In the genomic region with DNA sequence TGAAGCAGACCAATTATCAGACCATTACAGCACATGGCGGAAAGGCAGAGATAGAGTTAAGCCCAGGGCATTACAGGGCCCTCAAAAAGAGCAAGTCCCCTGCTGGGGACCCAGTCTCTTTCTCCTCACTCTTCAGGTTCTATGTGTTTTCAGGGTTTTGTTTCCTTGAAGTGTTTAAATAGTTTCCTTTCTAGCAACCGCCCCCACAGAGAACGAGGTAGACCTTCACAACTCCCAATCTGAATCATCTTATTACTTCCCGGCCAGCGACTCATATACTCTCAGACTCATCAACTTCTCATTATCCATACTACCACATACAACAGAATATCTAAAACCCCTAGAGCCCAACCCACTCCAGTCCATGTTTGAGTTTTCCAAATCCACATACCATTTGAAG, we compare ENCODE assay signal across 15 cellular contexts.
DNase-seq lines count a peak whose midpoint lies in the region; ATAC-seq and TF ChIP-seq lines count a peak whose summit lies in the region.
"Had no signal": no experiment of that assay in that cellular context is flagged by ENCODE, and none has a peak within 500 bp of the region (broad histone marks: within the 10 kb centered on the region; RNA-seq: fewer than 3 reads in every experiment).

No MANE protein-coding gene starts in this region.

- POLR2A ChIA-PET in activated B cell treated with CpG ODN at 0.5 μM for 24 hours (lab: Charles Lee) = no interaction called here
- POLR2A ChIA-PET in SK-N-SH (lab: Yijun Ruan, JAX) = no interaction called here

- H3K9ac ChIP-seq in SK-N-SH = no peak overlapping the region

- no peak overlapping the region for H3K4me3 ChIP-seq in SK-N-SH (ENCODE audit: low read depth in 2 of 2, low read length in 1 of 2)
- H3K4me3 ChIP-seq: SK-N-MC, thyroid gland had no signal

- no peaks in the 10 kb centered on the region for H3K36me3 Mint-ChIP-seq in activated B cell treated with CpG ODN at 0.5 μM for 24 hours (ENCODE audit: low read depth)
- H3K36me3 Mint-ChIP-seq in activated naive CD8-positive, alpha-beta T cell treated with anti-CD3 and anti-CD28 coated beads, Interleukin-2, amount 50 U/mL, for 24 hours (ENCODE audit: low read depth) = peaks cover 5% of the 10 kb centered on the region

- ATAC-seq in activated CD4-positive, CD25-positive, alpha-beta regulatory T cell treated with anti-CD3 and anti-CD28 coated beads, Interleukin-2, amount 50 U/mL, for 24 hours = peak; percentile 73 to 90
- ATAC-seq in activated B cell treated with CpG ODN at 0.5 μM for 24 hours (ENCODE audit: low read depth) = peak; percentile 34
- peak; percentile 95 for ATAC-seq in activated naive CD8-positive, alpha-beta T cell treated with anti-CD3 and anti-CD28 coated beads, Interleukin-2, amount 50 U/mL, for 24 hours

- no peak for TF ChIP-seq EP300 in SK-N-SH (IDR thresholded peaks at IDR 0.05; ENCODE audit: borderline replicate concordance in 1 of 2, low read depth in 1 of 2, low read length in 1 of 2)

- no peak for TF ChIP-seq RAD21 in SK-N-SH (IDR thresholded peaks at IDR 0.05; ENCODE audit: low read length)

- CTCF ChIA-PET in activated B cell treated with CpG ODN at 0.5 μM for 24 hours (lab: Charles Lee) = no interaction called here
- CTCF ChIA-PET in SK-N-SH (lab: Yijun Ruan, JAX) = no interaction called here

- H3K36me3 ChIP-seq in SK-N-SH (replicated peaks in 1 of 2; ENCODE audit: control insufficient read depth in 1 of 2, insufficient read depth in 2 of 2, low read length in 1 of 2) = no peaks in the 10 kb centered on the region
- H3K36me3 ChIP-seq: thyroid gland had no signal

- no peaks in the 10 kb centered on the region for H3K79me2 ChIP-seq in SK-N-SH (ENCODE audit: insufficient read depth)

- H3K9me3 Mint-ChIP-seq in activated B cell treated with CpG ODN at 0.5 μM for 24 hours = no peaks in the 10 kb centered on the region
- peaks cover 17% of the 10 kb centered on the region for H3K9me3 Mint-ChIP-seq in activated naive CD8-positive, alpha-beta T cell treated with anti-CD3 and anti-CD28 coated beads, Interleukin-2, amount 50 U/mL, for 24 hours
- H3K9me3 Mint-ChIP-seq: endodermal cell had no signal

- no peak overlapping the region for H3K27ac ChIP-seq in SK-N-SH (ENCODE audit: low read depth in 2 of 2, low read length in 1 of 2)
- H3K27ac ChIP-seq: C4-2B, SK-N-MC, thyroid gland had no signal

- DNase-seq in activated CD4-positive, CD25-positive, alpha-beta regulatory T cell treated with anti-CD3 and anti-CD28 coated beads, Interleukin-2, amount 50 U/mL, for 72 hours = no peak
- DNase-seq in activated B cell treated with CpG ODN at 0.5 μM for 24 hours (no peak), DMS53 treated with DMSO at 0.1 percent for 48 hours (lab: John Stamatoyannopoulos, UW; ENCODE audit: unreplicated experiment) (no peak), SK-N-SH (no peak), NCI-H2227 treated with DMSO at 0.1 percent for 48 hours (lab: John Stamatoyannopoulos, UW) (no peak)
- peak; percentile 28 for DNase-seq in activated naive CD8-positive, alpha-beta T cell treated with anti-CD3 and anti-CD28 coated beads, Interleukin-2, amount 50 U/mL, for 24 hours
- peak; percentile 33 for DNase-seq in stimulated activated CD8-positive, alpha-beta memory T cell treated with anti-CD3 and anti-CD28 coated beads, Interleukin-4, amount 100 ng/mL, for 48 hours
- DNase-seq: aorta, endodermal cell, NCI-H1694, nucleus accumbens, thyroid gland had no signal

- H3K9me3 ChIP-seq in SK-N-SH = no peaks in the 10 kb centered on the region
- H3K9me3 ChIP-seq: thyroid gland had no signal

- TF ChIP-seq CTCF in activated B cell treated with CpG ODN at 0.5 μM for 24 hours (IDR thresholded peaks at IDR 0.05) (no peak), SK-N-SH (IDR thresholded peaks at IDR 0.05) (no peak)

- no peaks in the 10 kb centered on the region for H3F3A ChIP-seq in SK-N-SH (replicated peaks; ENCODE audit: insufficient read depth)

- intact Hi-C loops in activated B cell treated with CpG ODN at 0.5 μM for 24 hours (cut with micrococcal nuclease) = no loop called here

- WGBS in SK-N-SH (ENCODE audit: low lambda C conversion rate) = 66% methylated on average over 5 of the region's 5 CpGs

- no peaks in the 10 kb centered on the region for H3K27me3 ChIP-seq in SK-N-SH (ENCODE audit: insufficient read depth)
- H3K27me3 ChIP-seq: thyroid gland had no signal

- H2AFZ ChIP-seq in SK-N-SH (ENCODE audit: low read depth) = no peak overlapping the region

- H3K4me1 ChIP-seq in SK-N-SH (ENCODE audit: control insufficient read depth in 1 of 2, insufficient read depth in 2 of 2, low read depth in 1 of 2, low read length in 1 of 2) = no peaks in the 10 kb centered on the region
- H3K4me1 ChIP-seq: thyroid gland had no signal

- H3K27ac Mint-ChIP-seq in activated B cell treated with CpG ODN at 0.5 μM for 24 hours = no peak overlapping the region
- H3K27ac Mint-ChIP-seq in activated naive CD8-positive, alpha-beta T cell treated with anti-CD3 and anti-CD28 coated beads, Interleukin-2, amount 50 U/mL, for 24 hours = peak overlapping the region; percentile 44
- H3K27ac Mint-ChIP-seq: endodermal cell had no signal

- H3K4me3 Mint-ChIP-seq in activated B cell treated with CpG ODN at 0.5 μM for 24 hours = no peak overlapping the region
- H3K4me3 Mint-ChIP-seq in activated naive CD8-positive, alpha-beta T cell treated with anti-CD3 and anti-CD28 coated beads, Interleukin-2, amount 50 U/mL, for 24 hours = no peak overlapping the region
- H3K4me3 Mint-ChIP-seq: endodermal cell had no signal

- peaks cover 9% of the 10 kb centered on the region for H3K4me1 Mint-ChIP-seq in activated B cell treated with CpG ODN at 0.5 μM for 24 hours
- peaks cover 27% of the 10 kb centered on the region for H3K4me1 Mint-ChIP-seq in activated naive CD8-positive, alpha-beta T cell treated with anti-CD3 and anti-CD28 coated beads, Interleukin-2, amount 50 U/mL, for 24 hours
- H3K4me1 Mint-ChIP-seq: endodermal cell had no signal

- no peaks in the 10 kb centered on the region for H4K20me1 ChIP-seq in SK-N-SH (ENCODE audit: insufficient read depth)

- H3K27me3 Mint-ChIP-seq in activated B cell treated with CpG ODN at 0.5 μM for 24 hours = no peaks in the 10 kb centered on the region
- H3K27me3 Mint-ChIP-seq in activated naive CD8-positive, alpha-beta T cell treated with anti-CD3 and anti-CD28 coated beads, Interleukin-2, amount 50 U/mL, for 24 hours = peaks cover 2% of the 10 kb centered on the region

- no peak overlapping the region for H3K4me2 ChIP-seq in SK-N-SH

- H3K9me2 ChIP-seq in SK-N-SH = no peaks in the 10 kb centered on the region

TF ChIP-seq in SK-N-SH, 30 proteins besides CTCF, POLR2A, EP300 and RAD21 (continues in another document):
- TF ChIP-seq, protein P1, sequence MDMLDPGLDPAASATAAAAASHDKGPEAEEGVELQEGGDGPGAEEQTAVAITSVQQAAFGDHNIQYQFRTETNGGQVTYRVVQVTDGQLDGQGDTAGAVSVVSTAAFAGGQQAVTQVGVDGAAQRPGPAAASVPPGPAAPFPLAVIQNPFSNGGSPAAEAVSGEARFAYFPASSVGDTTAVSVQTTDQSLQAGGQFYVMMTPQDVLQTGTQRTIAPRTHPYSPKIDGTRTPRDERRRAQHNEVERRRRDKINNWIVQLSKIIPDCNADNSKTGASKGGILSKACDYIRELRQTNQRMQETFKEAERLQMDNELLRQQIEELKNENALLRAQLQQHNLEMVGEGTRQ (IDR thresholded peaks at IDR 0.05; ENCODE audit: borderline replicate concordance, low read depth, low read length) = no peak
- TF ChIP-seq TCF12 (IDR thresholded peaks at IDR 0.05) (no peak), POLR2AphosphoS5 (IDR thresholded peaks at IDR 0.05; ENCODE audit: low read depth, low read length) (no peak), GABPA (IDR thresholded peaks at IDR 0.05; ENCODE audit: low read depth) (no peak), YY1 (IDR thresholded peaks at IDR 0.05; ENCODE audit: low read depth) (no peak), FOXJ3 (CRISPR knock-in tag; IDR thresholded peaks at IDR 0.05) (no peak), FOXM1 (IDR thresholded peaks at IDR 0.05; ENCODE audit: low read depth) (no peak), RXRA (IDR thresholded peaks at IDR 0.05; ENCODE audit: borderline replicate concordance, low read depth) (no peak), MEF2A (IDR thresholded peaks at IDR 0.05; ENCODE audit: borderline replicate concordance, low read depth) (no peak), FOSL2 (IDR thresholded peaks at IDR 0.05; ENCODE audit: borderline replicate concordance, low read depth) (no peak), SIN3A (IDR thresholded peaks at IDR 0.05; ENCODE audit: borderline replicate concordance, low read depth, low read length) (no peak), SMC3 (IDR thresholded peaks at IDR 0.05; ENCODE audit: low read depth, low read length) (no peak), JUND (IDR thresholded peaks at IDR 0.05) (no peak), TAF1 (IDR thresholded peaks at IDR 0.05; ENCODE audit: borderline replicate concordance, low read depth, low read length) (no peak), EZH2phosphoT487 (IDR thresholded peaks at IDR 0.05; ENCODE audit: borderline replicate concordance, low read depth) (no peak)
- TF ChIP-seq, protein P2, sequence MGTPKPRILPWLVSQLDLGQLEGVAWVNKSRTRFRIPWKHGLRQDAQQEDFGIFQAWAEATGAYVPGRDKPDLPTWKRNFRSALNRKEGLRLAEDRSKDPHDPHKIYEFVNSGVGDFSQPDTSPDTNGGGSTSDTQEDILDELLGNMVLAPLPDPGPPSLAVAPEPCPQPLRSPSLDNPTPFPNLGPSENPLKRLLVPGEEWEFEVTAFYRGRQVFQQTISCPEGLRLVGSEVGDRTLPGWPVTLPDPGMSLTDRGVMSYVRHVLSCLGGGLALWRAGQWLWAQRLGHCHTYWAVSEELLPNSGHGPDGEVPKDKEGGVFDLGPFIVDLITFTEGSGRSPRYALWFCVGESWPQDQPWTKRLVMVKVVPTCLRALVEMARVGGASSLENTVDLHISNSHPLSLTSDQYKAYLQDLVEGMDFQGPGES (IDR thresholded peaks at IDR 0.05; ENCODE audit: low read depth, low read length) = no peak
- TF ChIP-seq, protein P3, sequence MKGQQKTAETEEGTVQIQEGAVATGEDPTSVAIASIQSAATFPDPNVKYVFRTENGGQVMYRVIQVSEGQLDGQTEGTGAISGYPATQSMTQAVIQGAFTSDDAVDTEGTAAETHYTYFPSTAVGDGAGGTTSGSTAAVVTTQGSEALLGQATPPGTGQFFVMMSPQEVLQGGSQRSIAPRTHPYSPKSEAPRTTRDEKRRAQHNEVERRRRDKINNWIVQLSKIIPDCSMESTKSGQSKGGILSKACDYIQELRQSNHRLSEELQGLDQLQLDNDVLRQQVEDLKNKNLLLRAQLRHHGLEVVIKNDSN (IDR thresholded peaks at IDR 0.05; ENCODE audit: borderline replicate concordance, low read depth) = no peak

Comparison
In these comparisons a context has a peak if more than half of its experiments do, and no peak if none do; other contexts are left out.
1. ATAC-seq: peak in every context shown above with its lines; median percentile 95 in activated naive CD8-positive, alpha-beta T cell treated with anti-CD3 and anti-CD28 coated beads, Interleukin-2, amount 50 U/mL, for 24 hours; 82 in activated CD4-positive, CD25-positive, alpha-beta regulatory T cell treated with anti-CD3 and anti-CD28 coated beads, Interleukin-2, amount 50 U/mL, for 24 hours; 34 in activated B cell treated with CpG ODN at 0.5 μM for 24 hours.
2. DNase-seq: peak in activated naive CD8-positive, alpha-beta T cell treated with anti-CD3 and anti-CD28 coated beads, Interleukin-2, amount 50 U/mL, for 24 hours (single experiment) and stimulated activated CD8-positive, alpha-beta memory T cell treated with anti-CD3 and anti-CD28 coated beads, Interleukin-4, amount 100 ng/mL, for 48 hours (single experiment); none in activated CD4-positive, CD25-positive, alpha-beta regulatory T cell treated with anti-CD3 and anti-CD28 coated beads, Interleukin-2, amount 50 U/mL, for 72 hours (single experiment), activated B cell treated with CpG ODN at 0.5 μM for 24 hours (single experiment), DMS53 treated with DMSO at 0.1 percent for 48 hours (single experiment), SK-N-SH (single experiment) and NCI-H2227 treated with DMSO at 0.1 percent for 48 hours (single experiment).